16 cellular contexts compared by ENCODE assay signal in the genomic region with DNA sequence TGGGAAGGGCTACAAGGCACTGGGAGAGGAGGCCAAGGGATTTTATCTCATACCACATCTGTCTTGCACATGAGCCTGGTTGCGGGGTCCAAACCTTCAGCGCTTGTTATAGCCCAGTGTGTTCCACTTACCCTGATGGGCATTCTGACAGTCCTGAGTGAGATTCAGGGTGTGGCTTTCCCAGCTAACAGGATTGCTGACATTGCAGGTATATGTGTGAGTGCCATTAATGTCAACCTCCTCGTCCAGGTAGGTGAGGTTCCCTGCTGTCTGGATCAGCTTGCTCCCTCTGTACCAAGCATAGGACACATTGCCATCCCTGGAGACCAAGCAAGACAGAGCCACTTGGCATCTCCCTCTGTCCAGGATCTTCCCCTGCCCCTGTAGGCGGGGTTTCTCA. TPM values are rescaled to one million over a fixed set of nuclear protein-coding genes. Genes with fewer than 3 reads are reported as not detected.
A peak's percentile ranks its signal among the peaks of the same experiment; 100 is the strongest.
DNase-seq lines count a peak whose midpoint lies in the region; ATAC-seq lines count a peak whose summit lies in the region.
"Had no signal": no experiment of that assay in that cellular context is flagged by ENCODE, and none has a peak within 500 bp of the region (broad histone marks: within the 10 kb centered on the region; RNA-seq: fewer than 3 reads in every experiment).

No MANE protein-coding gene starts in this region.

- H3K27ac ChIP-seq in BLaER1 = peak overlapping the region; percentile 0
- peak overlapping the region; percentile 36 for H3K27ac ChIP-seq in KOPT-K1 (ENCODE audit: low read depth, low read length, poor library complexity, severe bottlenecking)

- H3K27me3 ChIP-seq in BLaER1 = no peaks in the 10 kb centered on the region
- H3K27me3 ChIP-seq: BE2C had no signal

- no peaks in the 10 kb centered on the region for H4K20me1 ChIP-seq in BLaER1

- H3K36me3 ChIP-seq in BLaER1 (no peaks in the 10 kb centered on the region), KOPT-K1 (ENCODE audit: insufficient read depth, low read length) (0 out of 2 replicates have a peak, but pooled peaks cover under 1% of the 10 kb centered on the region)
- H3K36me3 ChIP-seq: BE2C had no signal

- no peak overlapping the region for H3K4me3 Mint-ChIP-seq in activated CD8-positive, alpha-beta memory T cell treated with anti-CD3 and anti-CD28 coated beads, Interleukin-2, amount 10 ng/mL, durations not matched to agents 7 days and 5 days
- H3K4me3 Mint-ChIP-seq: CD14-positive monocyte; CD4-positive, alpha-beta memory T cell; H9 had no signal

- H3K4me3 ChIP-seq in BLaER1 = no peak overlapping the region

- DNase-seq in activated CD8-positive, alpha-beta memory T cell treated with anti-CD3 and anti-CD28 coated beads, Interleukin-2, amount 50 U/mL, for 48 hours = peak; percentile 43
- no peak for DNase-seq in activated CD8-positive, alpha-beta memory T cell treated with anti-CD3 and anti-CD28 coated beads, Interleukin-2, amount 10 ng/mL, durations not matched to agents 7 days and 5 days
- peak; percentile 16 for DNase-seq in left lobe of liver (ENCODE audit: low spot score)
- no peak for DNase-seq in NCI-H1092 treated with DMSO at 0.1 percent for 48 hours (lab: John Stamatoyannopoulos, UW)
- DNase-seq: ACHN; BE2C; CD4-positive, alpha-beta memory T cell; DMS79 treated with DMSO at 0.1 percent for 48 hours; GF-D8; GOT3; H9 had no signal

- H3K4me1 ChIP-seq in BLaER1 = peaks cover 92% of the 10 kb centered on the region
- H3K4me1 ChIP-seq: BE2C had no signal

- H3K27ac Mint-ChIP-seq in activated CD8-positive, alpha-beta memory T cell treated with anti-CD3 and anti-CD28 coated beads, Interleukin-2, amount 10 ng/mL, durations not matched to agents 7 days and 5 days = no peak overlapping the region
- H3K27ac Mint-ChIP-seq: H9 had no signal

- H3K9me3 Mint-ChIP-seq in activated CD8-positive, alpha-beta memory T cell treated with anti-CD3 and anti-CD28 coated beads, Interleukin-2, amount 10 ng/mL, durations not matched to agents 7 days and 5 days (ENCODE audit: low read depth) = peaks cover 3% of the 10 kb centered on the region
- H3K9me3 Mint-ChIP-seq: CD4-positive, alpha-beta memory T cell; H9 had no signal

- H3K9ac ChIP-seq in BLaER1 = no peak overlapping the region

- ATAC-seq in activated CD8-positive, alpha-beta memory T cell treated with anti-CD3 and anti-CD28 coated beads, Interleukin-2, amount 10 ng/mL, durations not matched to agents 7 days and 5 days = no peak
- no peak for ATAC-seq in left lobe of liver
- no peak for ATAC-seq in activated CD4-positive, CD25-positive, alpha-beta regulatory T cell treated with anti-CD3 and anti-CD28 coated beads, Interleukin-2, amount 50 U/mL, for 24 hours

- peaks cover 74% of the 10 kb centered on the region for H3K4me1 Mint-ChIP-seq in activated CD8-positive, alpha-beta memory T cell treated with anti-CD3 and anti-CD28 coated beads, Interleukin-2, amount 10 ng/mL, durations not matched to agents 7 days and 5 days

- CTCF ChIA-PET in activated CD8-positive, alpha-beta memory T cell treated with anti-CD3 and anti-CD28 coated beads, Interleukin-2, amount 10 ng/mL, durations not matched to agents 7 days and 5 days (lab: Charles Lee) = interaction anchor here (0.9 to 6.7 kb wide), 4 partner anchors 21 to 113 kb away, joined by 3 to 85 read pairs (median 4); partner anchors contain the start of genes CD244 and ITLN2

- H3K36me3 Mint-ChIP-seq in activated CD8-positive, alpha-beta memory T cell treated with anti-CD3 and anti-CD28 coated beads, Interleukin-2, amount 10 ng/mL, durations not matched to agents 7 days and 5 days = peaks cover 52% of the 10 kb centered on the region
- H3K36me3 Mint-ChIP-seq: CD4-positive, alpha-beta memory T cell had no signal

- H3K9me3 ChIP-seq in BLaER1 = peaks cover 18% of the 10 kb centered on the region
- no peaks in the 10 kb centered on the region for H3K9me3 ChIP-seq in KOPT-K1 (ENCODE audit: insufficient read depth, low read length, poor library complexity, severe bottlenecking)
- H3K9me3 ChIP-seq: BE2C had no signal

- H3K27me3 Mint-ChIP-seq in activated CD8-positive, alpha-beta memory T cell treated with anti-CD3 and anti-CD28 coated beads, Interleukin-2, amount 10 ng/mL, durations not matched to agents 7 days and 5 days = no peaks in the 10 kb centered on the region

- peak overlapping the region; percentile 63; the same call in 1 of the 2 replicates for H3K4me2 ChIP-seq in BLaER1

RNA-seq across cellular contexts. Expression of gene CD244, which starts 21.6 kb away (rescaled TPM):
- total RNA-seq in activated CD8-positive, alpha-beta memory T cell treated with anti-CD3 and anti-CD28 coated beads, Interleukin-2, amount 10 ng/mL, durations not matched to agents 7 days and 5 days = 10 to 100 TPM; 25.6 to 34.5 TPM
- 0.91 TPM for total RNA-seq in left lobe of liver
- total RNA-seq: A172; CD4-positive, alpha-beta memory T cell; H9 had no signal

RNA-seq across cellular contexts. Expression of gene ITLN1, which starts 43.9 kb away (rescaled TPM):
- total RNA-seq in activated CD8-positive, alpha-beta memory T cell treated with anti-CD3 and anti-CD28 coated beads, Interleukin-2, amount 10 ng/mL, durations not matched to agents 7 days and 5 days = not detected
- 2.4 TPM for total RNA-seq in left lobe of liver
- total RNA-seq: A172; CD4-positive, alpha-beta memory T cell; H9 had no signal

RNA-seq across cellular contexts. Expression of gene LY9, which starts 45.1 kb away (rescaled TPM):
- total RNA-seq in activated CD8-positive, alpha-beta memory T cell treated with anti-CD3 and anti-CD28 coated beads, Interleukin-2, amount 10 ng/mL, durations not matched to agents 7 days and 5 days = 1 to 10 TPM; 1.3 to 8.0 TPM
- total RNA-seq in left lobe of liver = 0.18 TPM
- total RNA-seq: A172, H9 had no signal

Comparison
In these comparisons a context has a peak if more than half of its experiments do, and no peak if none do; other contexts are left out.
1. DNase-seq: peak in activated CD8-positive, alpha-beta memory T cell treated with anti-CD3 and anti-CD28 coated beads, Interleukin-2, amount 50 U/mL, for 48 hours (single experiment) and left lobe of liver (single experiment); none in activated CD8-positive, alpha-beta memory T cell treated with anti-CD3 and anti-CD28 coated beads, Interleukin-2, amount 10 ng/mL, durations not matched to agents 7 days and 5 days (single experiment) and NCI-H1092 treated with DMSO at 0.1 percent for 48 hours (single experiment).
2. RNA of gene CD244, which starts 21.6 kb away (total RNA-seq): 25.6 to 34.5 TPM in activated CD8-positive, alpha-beta memory T cell treated with anti-CD3 and anti-CD28 coated beads, Interleukin-2, amount 10 ng/mL, durations not matched to agents 7 days and 5 days; 0.91 TPM in left lobe of liver (single experiment); every median in the first group is over 10 times any median in the second.